Comparison of ENCODE assay signal across 1 cellular context in the genomic region with DNA sequence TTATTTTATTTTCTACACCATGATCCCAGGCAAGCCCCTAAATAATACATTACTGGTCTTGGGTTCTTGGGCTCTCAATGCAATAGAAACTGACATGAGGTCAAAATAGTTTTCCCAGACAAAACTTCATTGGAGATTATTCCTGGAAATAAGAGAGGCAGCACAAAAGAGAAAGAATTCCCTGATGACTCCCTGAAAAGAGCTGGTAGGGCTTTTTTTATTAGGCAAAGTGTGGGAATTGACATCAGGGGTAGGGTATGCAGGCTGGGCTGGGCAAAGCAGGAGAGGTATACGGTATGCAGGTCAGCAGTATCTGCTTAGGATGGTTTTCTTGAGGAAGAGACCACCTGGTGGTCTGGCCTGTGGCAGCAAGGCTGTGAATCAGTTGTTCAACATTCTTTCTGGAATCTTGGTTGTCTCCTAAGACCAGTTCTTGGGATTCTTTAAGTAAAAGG.
TF ChIP-seq lines count a peak whose summit lies in the region.

No MANE protein-coding gene starts in this region.

TF ChIP-seq in endothelial cell of umbilical vein, 7 proteins besides CTCF, POLR2A, EP300 and RAD21:
- TF ChIP-seq POLR2AphosphoS5 (IDR thresholded peaks at IDR 0.05; ENCODE audit: insufficient read depth, low read depth, low read length), result no peak
- TF ChIP-seq FOS (IDR thresholded peaks at IDR 0.05; ENCODE audit: borderline replicate concordance, insufficient read depth, low read length), result no peak
- no peak for TF ChIP-seq JUN (IDR thresholded peaks at IDR 0.05; ENCODE audit: borderline replicate concordance, insufficient read depth, insufficient read length, low read depth)
- TF ChIP-seq GATA2 (IDR thresholded peaks at IDR 0.05; ENCODE audit: insufficient read depth, insufficient read length, low read depth, low read length), result no peak
- TF ChIP-seq MYC (IDR thresholded peaks at IDR 0.05; ENCODE audit: low read depth, low read length), result no peak
- TF ChIP-seq, protein P1, sequence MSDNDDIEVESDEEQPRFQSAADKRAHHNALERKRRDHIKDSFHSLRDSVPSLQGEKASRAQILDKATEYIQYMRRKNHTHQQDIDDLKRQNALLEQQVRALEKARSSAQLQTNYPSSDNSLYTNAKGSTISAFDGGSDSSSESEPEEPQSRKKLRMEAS (IDR thresholded peaks at IDR 0.05; ENCODE audit: insufficient read depth, insufficient read length), result no peak
- TF ChIP-seq EZH2 (IDR thresholded peaks at IDR 0.05; ENCODE audit: borderline replicate concordance, low read depth, low read length, severe bottlenecking), result no peak
